In genomic region chr15:51621917-51622268, GRCh38 we compare ENCODE assay signal across 1 cellular context.
TF ChIP-seq lines count a peak whose summit lies in the region.

No MANE protein-coding gene starts in this region.

TF ChIP-seq in endothelial cell of umbilical vein, 7 proteins besides CTCF, POLR2A, EP300 and RAD21:
- TF ChIP-seq JUN (IDR thresholded peaks at IDR 0.05; ENCODE audit: borderline replicate concordance, insufficient read depth, insufficient read length, low read depth) (no peak), MYC (IDR thresholded peaks at IDR 0.05; ENCODE audit: low read depth, low read length) (no peak)
